18 cellular contexts compared by ENCODE assay signal in genomic region chr9:69965416-69966145, GRCh38.
DNase-seq lines count a peak whose midpoint lies in the region; ATAC-seq, FAIRE-seq and TF ChIP-seq lines count a peak whose summit lies in the region.
"Had no signal": no experiment of that assay in that cellular context is flagged by ENCODE, and none has a peak within 500 bp of the region (broad histone marks: within the 10 kb centered on the region; RNA-seq: fewer than 3 reads in every experiment).

No MANE protein-coding gene starts in this region.

- H2BK20ac ChIP-seq in H1 (ENCODE audit: low read length), result no peak overlapping the region

- peaks cover 36% of the 10 kb centered on the region for H3K4me1 Mint-ChIP-seq in GM23338
- H3K4me1 Mint-ChIP-seq: B cell had no signal

- ATAC-seq in GM23338, result no peak
- ATAC-seq: HCT116 had no signal

- peak; percentile 8 for DNase-seq in AG08395 (ENCODE audit: low spot score)
- no peak for DNase-seq in GM23338 (ENCODE audit: low spot score)
- no peak for DNase-seq in H1 (ENCODE audit: low read depth in 1 of 2, low spot score in 2 of 2)
- peak; percentile 73 to 85 for DNase-seq in trophoblast cell
- DNase-seq in NCI-H187 (lab: John Stamatoyannopoulos, UW), result no peak
- DNase-seq in kidney glomerular epithelial cell (lab: John Stamatoyannopoulos, UW), result no peak
- DNase-seq in kidney, result no peak
- DNase-seq: C1 segment of cervical spinal cord; CD4-positive, alpha-beta T cell; DMS79; EL had no signal

- H3K9me3 Mint-ChIP-seq in GM23338, result no peaks in the 10 kb centered on the region
- H3K9me3 Mint-ChIP-seq: CD4-positive, alpha-beta T cell had no signal

- H2AFZ ChIP-seq in GM23338 (peak overlapping the region; percentile 67; the same call in 1 of the 2 replicates), H1 (ENCODE audit: low read length) (0 out of 2 replicates have a peak overlapping the region, but pooled peaks have one; percentile 59), trophoblast cell (ENCODE audit: insufficient read depth, low read length, poor library complexity) (no peak overlapping the region)

- 0 out of 2 replicates have a peak, but pooled peaks cover 3% of the 10 kb centered on the region for H3K23me2 ChIP-seq in H1 (ENCODE audit: low read depth, low read length)

- H3K27me3 ChIP-seq in GM23338 (ENCODE audit: insufficient read depth) (no peaks in the 10 kb centered on the region), H1 (replicated peaks in 1 of 4; ENCODE audit: control insufficient read depth in 3 of 4, extremely low read depth in 1 of 4, insufficient read depth in 3 of 4, low read length in 3 of 4) (no peaks in the 10 kb centered on the region), trophoblast cell (ENCODE audit: insufficient read depth, low read length) (no peaks in the 10 kb centered on the region)

- peaks cover 1% of the 10 kb centered on the region for H3K27me3 Mint-ChIP-seq in GM23338 (ENCODE audit: insufficient read depth, low read depth, poor library complexity)

- H4K5ac ChIP-seq in H1 (ENCODE audit: insufficient read length, low read depth, low read length), result no peak overlapping the region

- H3K36me3 Mint-ChIP-seq in GM23338 (ENCODE audit: low read depth), result no peaks in the 10 kb centered on the region

- no peak overlapping the region for H3K27ac ChIP-seq in GM23338 (ENCODE audit: low read depth)
- H3K27ac ChIP-seq in H1 (ENCODE audit: low read depth, low read length), result no peak overlapping the region
- no peak overlapping the region for H3K27ac ChIP-seq in trophoblast cell (ENCODE audit: low read depth, low read length)
- no peak overlapping the region for H3K27ac ChIP-seq in kidney (ENCODE audit: low read depth in 2 of 2, low read length in 2 of 2)
- H3K27ac ChIP-seq: 22Rv1, KMS-11 had no signal

- H3K4ac ChIP-seq in H1 (replicated peaks; ENCODE audit: insufficient read length, low read depth, low read length) (no peak overlapping the region), trophoblast cell (ENCODE audit: low read depth, low read length) (no peak overlapping the region)

- no peak overlapping the region for H2BK120ac ChIP-seq in H1 (replicated peaks; ENCODE audit: low read depth, low read length)
- H2BK120ac ChIP-seq in trophoblast cell (ENCODE audit: insufficient read depth, low read length, poor library complexity), result no peak overlapping the region

- no peak overlapping the region for H4K91ac ChIP-seq in H1 (replicated peaks; ENCODE audit: insufficient read length, low read length)
- H4K91ac ChIP-seq in trophoblast cell (ENCODE audit: low read depth, low read length), result no peak overlapping the region

- POLR2A ChIA-PET in H1 (lab: Charles Lee; ENCODE audit: partially characterized antibody), result no interaction called here

- H3K23ac ChIP-seq in H1 (ENCODE audit: insufficient read length), result no peak overlapping the region
- no peak overlapping the region for H3K23ac ChIP-seq in trophoblast cell (ENCODE audit: low read length)

- H3F3A ChIP-seq in GM23338 (replicated peaks; ENCODE audit: low read depth), result no peaks in the 10 kb centered on the region

- H3K9me3 ChIP-seq in H1 (ENCODE audit: insufficient read depth in 2 of 2, low read depth in 1 of 2, low read length in 1 of 2) (no peaks in the 10 kb centered on the region), trophoblast cell (ENCODE audit: insufficient read depth, low read depth, low read length) (no peaks in the 10 kb centered on the region), kidney (ENCODE audit: control insufficient read depth in 1 of 2, low read length in 2 of 2) (no peaks in the 10 kb centered on the region)

- no peak overlapping the region for H3K14ac ChIP-seq in H1 (ENCODE audit: insufficient read length)
- H3K14ac ChIP-seq in trophoblast cell (ENCODE audit: low read length), result no peak overlapping the region

- H2BK12ac ChIP-seq in H1 (ENCODE audit: low read depth, low read length), result no peak overlapping the region
- no peak overlapping the region for H2BK12ac ChIP-seq in trophoblast cell (ENCODE audit: low read length)

- TF ChIP-seq CTCF in GM23338 (conservative IDR thresholded peaks at IDR 0.05; ENCODE audit: low read depth in 2 of 2) (no peak), H1 (IDR thresholded peaks at IDR 0.05; ENCODE audit: control extremely low read depth in 1 of 3, insufficient read depth in 1 of 3, low read depth in 1 of 3, low read length in 3 of 3) (no peak), kidney (IDR thresholded peaks at IDR 0.05; ENCODE audit: borderline replicate concordance, extremely low read depth, insufficient read depth) (no peak)

- no peak for TF ChIP-seq POLR2A in H1 (IDR thresholded peaks at IDR 0.05; ENCODE audit: control extremely low read depth in 1 of 2, low read depth in 2 of 2, low read length in 2 of 2)

- H2AK5ac ChIP-seq in H1 (ENCODE audit: low read depth, low read length) (no peak overlapping the region), trophoblast cell (ENCODE audit: low read length) (no peak overlapping the region)

- H2BK15ac ChIP-seq in H1 (ENCODE audit: low read length), result no peak overlapping the region

- H3K79me1 ChIP-seq in H1 (ENCODE audit: low read depth, low read length), result no peaks in the 10 kb centered on the region
- no peaks in the 10 kb centered on the region for H3K79me1 ChIP-seq in trophoblast cell (ENCODE audit: low read length)

- CTCF ChIA-PET in H1 (lab: Charles Lee; ENCODE audit: partially characterized antibody), result interaction anchor here (1.0 to 3.1 kb wide), 6 partner anchors 8 to 155 kb away, joined by 3 to 42 read pairs (median 3); no protein-coding TSS in a partner anchor

- no peak overlapping the region for H3K4me3 ChIP-seq in GM23338
- no peak overlapping the region for H3K4me3 ChIP-seq in H1 (ENCODE audit: extremely low read depth in 1 of 4, insufficient read depth in 2 of 4, low read depth in 3 of 4, low read length in 4 of 4)
- H3K4me3 ChIP-seq in trophoblast cell (ENCODE audit: low read depth, low read length), result no peak overlapping the region
- no peak overlapping the region for H3K4me3 ChIP-seq in kidney (ENCODE audit: low read length in 2 of 2)

- H3K9ac ChIP-seq in H1 (replicated peaks in 1 of 4; ENCODE audit: extremely low read depth in 1 of 4, low read depth in 3 of 4, low read length in 3 of 4) (no peak overlapping the region), trophoblast cell (ENCODE audit: low read length) (no peak overlapping the region), kidney (ENCODE audit: low read length in 2 of 2) (no peak overlapping the region)
- H3K9ac ChIP-seq: KMS-11 had no signal

- no peak overlapping the region for H3K56ac ChIP-seq in H1 (replicated peaks; ENCODE audit: insufficient read length, low read depth, low read length)

- intact Hi-C loops in kidney (cut with DNase I), result no loop called here

- no peak for TF ChIP-seq RAD21 in H1 (IDR thresholded peaks at IDR 0.05 in 1 of 2, conservative IDR thresholded peaks at IDR 0.05 in 1 of 2; ENCODE audit: low read depth in 2 of 2, low read length in 2 of 2)

- H3K27ac Mint-ChIP-seq in GM23338, result no peak overlapping the region
- H3K27ac Mint-ChIP-seq: B cell; CD4-positive, alpha-beta T cell had no signal

- no peak for FAIRE-seq in H1 (lab: Jason Lieb, UNC)
- FAIRE-seq in kidney (lab: Jason Lieb, UNC), result no peak
- FAIRE-seq: G401.6, GM12891, H54 had no signal

- H4K12ac ChIP-seq in trophoblast cell (ENCODE audit: low read depth, low read length), result no peak overlapping the region

- H3K4me1 ChIP-seq in GM23338 (ENCODE audit: insufficient read depth) (peaks cover 44% of the 10 kb centered on the region), H1 (replicated peaks in 1 of 4; ENCODE audit: control insufficient read depth in 3 of 4, insufficient read depth in 4 of 4, low read length in 3 of 4) (peaks cover 5 to 25% (median 19%) of the 10 kb centered on the region in 4 experiments; a peak in 5 of 7 replicates), trophoblast cell (ENCODE audit: control insufficient read depth in 1 of 2, insufficient read depth in 2 of 2, low read length in 2 of 2) (peaks cover 0 to 3% of the 10 kb centered on the region in 2 experiments), kidney (ENCODE audit: control insufficient read depth in 1 of 2, insufficient read depth in 1 of 2, low read depth in 1 of 2, low read length in 2 of 2) (no peaks in the 10 kb centered on the region)

- H3K18ac ChIP-seq in H1 (ENCODE audit: extremely low read depth, low read length) (0 out of 2 replicates have a peak overlapping the region, but pooled peaks have one; percentile 17), trophoblast cell (ENCODE audit: low read length) (no peak overlapping the region)

- no peak overlapping the region for H4K8ac ChIP-seq in H1 (ENCODE audit: extremely low read depth, insufficient read depth, low read length)
- H4K8ac ChIP-seq in trophoblast cell (ENCODE audit: low read depth, low read length), result no peak overlapping the region

- no peak overlapping the region for H3K4me3 Mint-ChIP-seq in GM23338
- H3K4me3 Mint-ChIP-seq: B cell; CD4-positive, alpha-beta T cell had no signal

- H4K20me1 ChIP-seq in GM23338 (replicated peaks; ENCODE audit: insufficient read depth) (no peaks in the 10 kb centered on the region), H1 (replicated peaks in 1 of 2; ENCODE audit: control insufficient read depth in 1 of 2, insufficient read depth in 2 of 2, low read length in 2 of 2) (no peaks in the 10 kb centered on the region)

- H3K36me3 ChIP-seq in GM23338 (ENCODE audit: insufficient read depth) (no peaks in the 10 kb centered on the region), H1 (ENCODE audit: control insufficient read depth in 2 of 4, insufficient read depth in 4 of 4, low read length in 3 of 4) (no peaks in the 10 kb centered on the region), trophoblast cell (ENCODE audit: control insufficient read depth in 1 of 2, insufficient read depth in 2 of 2, low read length in 2 of 2) (no peaks in the 10 kb centered on the region), kidney (ENCODE audit: control insufficient read depth in 1 of 2, insufficient read depth in 2 of 2, low read length in 2 of 2) (no peaks in the 10 kb centered on the region)

- H3K4me2 ChIP-seq in GM23338 (peak overlapping the region; percentile 8), H1 (ENCODE audit: insufficient read depth in 1 of 2, low read depth in 2 of 2, low read length in 2 of 2) (no peak overlapping the region), trophoblast cell (ENCODE audit: low read length) (no peak overlapping the region)
- H3K4me2 ChIP-seq: KMS-11 had no signal

- H2BK5ac ChIP-seq in H1 (ENCODE audit: low read depth, low read length) (no peak overlapping the region), trophoblast cell (ENCODE audit: low read depth, low read length, poor library complexity) (no peak overlapping the region)

- H3K79me2 ChIP-seq in GM23338 (replicated peaks; ENCODE audit: insufficient read depth), result no peaks in the 10 kb centered on the region
- no peaks in the 10 kb centered on the region for H3K79me2 ChIP-seq in H1 (ENCODE audit: control insufficient read depth in 1 of 2, insufficient read depth in 2 of 2, low read length in 2 of 2)
- H3K79me2 ChIP-seq in trophoblast cell (ENCODE audit: control insufficient read depth, insufficient read depth, low read length, poor library complexity), result no peaks in the 10 kb centered on the region

- peaks cover 12% of the 10 kb centered on the region; the same call in 1 of the 2 replicates for H3K9me2 ChIP-seq in GM23338 (ENCODE audit: insufficient read depth)

- 93% methylated on average over 6 of the region's 6 CpGs; no CpG with 5 or more reads in 1 of the 2 experiments for WGBS in H1 (ENCODE audit: extremely low coverage in 1 of 2, insufficient coverage in 1 of 2, insufficient read length in 1 of 2, insufficient replicate concordance in 2 of 2, low coverage in 1 of 2, low lambda C conversion rate in 2 of 2, missing lambda C conversion rate in 1 of 2), 2 experiments
- no CpG with 5 or more reads among the region's 6 CpGs for WGBS in trophoblast cell (ENCODE audit: extremely low coverage, insufficient coverage, insufficient read length)

- no peak for TF ChIP-seq EP300 in H1 (IDR thresholded peaks at IDR 0.05; ENCODE audit: borderline replicate concordance in 1 of 2, low read depth in 2 of 2, low read length in 2 of 2)

Comparison
In these comparisons a context has a peak if more than half of its experiments do, and no peak if none do; other contexts are left out.
1. DNase-seq: peak in AG08395 (single experiment) and trophoblast cell (2 of 2); none in GM23338 (single experiment), H1 (0 of 2), NCI-H187 (0 of 2), kidney glomerular epithelial cell (single experiment) and kidney (single experiment).